24 cellular contexts compared by ENCODE assay signal in the genomic region with DNA sequence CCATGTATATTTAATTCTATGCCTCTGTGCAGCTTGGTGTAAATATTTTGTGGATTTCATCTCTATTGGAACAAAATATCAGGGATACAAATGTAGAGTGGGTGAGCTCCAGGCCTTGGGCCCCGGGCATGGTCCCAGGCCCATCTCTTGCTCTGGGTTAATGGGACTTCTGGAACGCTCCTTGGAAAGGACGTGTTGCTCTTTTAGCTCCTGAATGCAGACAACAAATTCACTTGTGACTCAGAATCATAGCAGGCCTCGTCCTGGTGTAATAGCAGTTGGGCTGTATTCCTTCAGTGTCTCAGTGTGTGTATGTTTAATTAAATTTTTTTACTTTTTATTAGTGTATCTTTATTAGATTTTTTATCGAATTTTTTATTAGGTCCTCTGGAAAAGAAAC. TPM values are rescaled to one million over a fixed set of nuclear protein-coding genes. Genes with fewer than 3 reads are reported as not detected.
DNase-seq lines count a peak whose midpoint lies in the region; ATAC-seq, FAIRE-seq and TF ChIP-seq lines count a peak whose summit lies in the region.
"Had no signal": no experiment of that assay in that cellular context is flagged by ENCODE, and none has a peak within 500 bp of the region (broad histone marks: within the 10 kb centered on the region; RNA-seq: fewer than 3 reads in every experiment).

No MANE protein-coding gene starts in this region.

- WGBS in GM23248 (ENCODE audit: low coverage in 1 of 2, low lambda C conversion rate in 2 of 2, missing lambda C conversion rate in 2 of 2), 2 experiments, result 61 to 67% methylated on average over 5 of the region's 5 CpGs
- 82 to 88% methylated on average over 5 of the region's 5 CpGs for WGBS in thyroid gland, 2 donors

- TF ChIP-seq CTCF in fibroblast of villous mesenchyme (IDR thresholded peaks at IDR 0.05; ENCODE audit: insufficient read depth, low read depth, low read length) (no peak), gastrocnemius medialis (IDR thresholded peaks at IDR 0.05 in 4 of 5, conservative IDR thresholded peaks at IDR 0.05 in 1 of 5) (no peak), thyroid gland (IDR thresholded peaks at IDR 0.05) (no peak)

- H3K9ac ChIP-seq in GM23248 (no peak overlapping the region), Karpas-422 (ENCODE audit: low read length) (no peak overlapping the region)

- H3F3A ChIP-seq in GM23248 (ENCODE audit: insufficient read depth), result peaks cover 7% of the 10 kb centered on the region; the same call in 1 of the 2 replicates

- FAIRE-seq in RCC 7860 (lab: Jason Lieb, UNC), result no peak
- FAIRE-seq: G401.6, GM12892, HTR-8/SVneo had no signal

- H2AFZ ChIP-seq in GM23248 (no peak overlapping the region), Karpas-422 (ENCODE audit: low read length) (no peak overlapping the region)

- H4K20me1 ChIP-seq in GM23248 (ENCODE audit: insufficient read depth), result no peaks in the 10 kb centered on the region
- H4K20me1 ChIP-seq in Karpas-422 (ENCODE audit: insufficient read depth, low read depth, low read length), result 0 out of 2 replicates have a peak, but pooled peaks cover 3% of the 10 kb centered on the region

- H3K4me1 ChIP-seq in GM23248 (ENCODE audit: insufficient read depth) (peaks cover 26% of the 10 kb centered on the region), gastrocnemius medialis (peaks cover 27 to 58% of the 10 kb centered on the region in 2 donors), thyroid gland (peaks cover 40 to 44% of the 10 kb centered on the region in 2 donors), Karpas-422 (ENCODE audit: low read length) (no peaks in the 10 kb centered on the region)

- intact Hi-C loops in gastrocnemius medialis (cut with DNase I; ENCODE audit: low total_unique reads) (loop anchor here (1.0 to 2.0 kb wide), 2 partner anchors 41 to 114 kb away; a partner anchor contains a TSS), thyroid gland (cut with DNase I) (no loop called here)

- H3K4me2 ChIP-seq in GM23248 (ENCODE audit: unreplicated experiment), result no peak overlapping the region
- no peak overlapping the region for H3K4me2 ChIP-seq in Karpas-422 (ENCODE audit: low read depth, low read length, poor library complexity, severe bottlenecking)

- peak in 1 of 2 donors; percentile 28 for ATAC-seq in gastrocnemius medialis
- ATAC-seq: Panc1, SK-N-SH treated with all-trans-retinoic acid at 6 μM for 48 hours had no signal

- H3K9me2 ChIP-seq in GM23248 (ENCODE audit: insufficient read depth) (no peaks in the 10 kb centered on the region), Karpas-422 (replicated peaks; ENCODE audit: insufficient read depth, low read length) (no peaks in the 10 kb centered on the region)

- H3K9me3 ChIP-seq in GM23248 (ENCODE audit: low read depth) (no peaks in the 10 kb centered on the region), gastrocnemius medialis (no peaks in the 10 kb centered on the region), thyroid gland (no peaks in the 10 kb centered on the region), Karpas-422 (ENCODE audit: low read length) (no peaks in the 10 kb centered on the region)

- H3K4me3 ChIP-seq in GM23248 (no peak overlapping the region), fibroblast of villous mesenchyme (ENCODE audit: low read depth, low read length) (no peak overlapping the region), gastrocnemius medialis (no peak overlapping the region), thyroid gland (replicated peaks in 1 of 3) (no peak overlapping the region), Karpas-422 (ENCODE audit: low read length) (no peak overlapping the region)

- no peak for TF ChIP-seq POLR2A in gastrocnemius medialis (IDR thresholded peaks at IDR 0.05)
- TF ChIP-seq POLR2A in thyroid gland (IDR thresholded peaks at IDR 0.05), result no peak

- H3K27ac ChIP-seq in GM23248 (no peak overlapping the region), gastrocnemius medialis (peak overlapping the region; percentile 81 to 91 (median 84)), thyroid gland (peak overlapping the region in 2 of 3 donors; percentile 31 to 84), Karpas-422 (ENCODE audit: low read length) (no peak overlapping the region)
- H3K27ac ChIP-seq: C4-2B had no signal

- H3K36me3 ChIP-seq in GM23248 (ENCODE audit: low read depth), result no peaks in the 10 kb centered on the region
- H3K36me3 ChIP-seq in gastrocnemius medialis, result no peaks in the 10 kb centered on the region
- H3K36me3 ChIP-seq in thyroid gland, result no peaks in the 10 kb centered on the region
- no peaks in the 10 kb centered on the region for H3K36me3 ChIP-seq in Karpas-422 (ENCODE audit: insufficient read depth, low read length)

- DNase-seq in GM23248 (peak; percentile 27), fibroblast of villous mesenchyme (ENCODE audit: low read depth) (peak; percentile 21), gastrocnemius medialis (no peak), thyroid gland (no peak), Karpas-422 (no peak), RCC 7860 (ENCODE audit: low spot score) (no peak), T1000 (lab: John Stamatoyannopoulos, UW) (no peak)
- no peak for DNase-seq in activated CD8-positive, alpha-beta memory T cell treated with anti-CD3 and anti-CD28 coated beads, Interleukin-2, amount 50 U/mL, for 4 hours
- DNase-seq: CD8-positive, alpha-beta memory T cell; HCEC 1CT; MV-4-11; NCI-H1105 treated with DMSO at 0.1 percent for 48 hours; NCI-H1694; NCI-H2081; NCI-H2171; NCI-H345; NCI-H524 treated with DMSO at 0.1 percent for 48 hours; NCI-H82 had no signal

- peaks cover 96% of the 10 kb centered on the region for H3K79me2 ChIP-seq in GM23248 (ENCODE audit: insufficient read depth)
- no peaks in the 10 kb centered on the region for H3K79me2 ChIP-seq in Karpas-422 (ENCODE audit: low read length)

- in situ Hi-C loops in GM23248 (cut with MboI), result no loop called here
- in situ Hi-C loops in gastrocnemius medialis (cut with MboI; ENCODE audit: low sequenced_read_pairs in 4 of 4), result no loop called here

- no peaks in the 10 kb centered on the region for H3K27me3 ChIP-seq in GM23248 (replicated peaks; ENCODE audit: insufficient read depth)
- H3K27me3 ChIP-seq in gastrocnemius medialis, result no peaks in the 10 kb centered on the region
- no peaks in the 10 kb centered on the region for H3K27me3 ChIP-seq in thyroid gland
- H3K27me3 ChIP-seq in Karpas-422 (ENCODE audit: low read length), result no peaks in the 10 kb centered on the region

RNA-seq across cellular contexts. Expression of a gene that starts 41.5 kb away (rescaled TPM):
- total RNA-seq in GM23248 (2014; rRNA removed; shearing (Covaris generic)), result 24.1 and 31.2 TPM in 2 replicates
- polyA plus RNA-seq in GM23248 (2016; fragmentation: Nextera tagmentation; extraction: Ambion mirVana), result 14.3 and 18.3 TPM in 2 replicates
- 22.5 and 35.4 TPM in 2 replicates for total RNA-seq in fibroblast of villous mesenchyme
- total RNA-seq in gastrocnemius medialis, result 10 to 100 TPM in 3 of 4 donors, 1 to 10 TPM in 1; 7.4 to 46.0 (median 11.4) TPM
- 10 to 100 TPM; 43.0 to 86.9 (median 61.7) TPM for total RNA-seq in thyroid gland
- 1.4 and 2.3 TPM in 2 replicates for total RNA-seq in Karpas-422 (2014; rRNA removed; shearing (Covaris generic); ENCODE audit: low replicate concordance)

Comparison
In these comparisons a context has a peak if more than half of its experiments do, and no peak if none do; other contexts are left out.
1. DNase-seq: peak in GM23248 (single experiment) and fibroblast of villous mesenchyme (single experiment); none in gastrocnemius medialis (0 of 2), thyroid gland (0 of 2), Karpas-422 (single experiment), activated CD8-positive, alpha-beta memory T cell treated with anti-CD3 and anti-CD28 coated beads, Interleukin-2, amount 50 U/mL, for 4 hours (single experiment), RCC 7860 (single experiment) and T1000 (single experiment).
2. H3K27ac ChIP-seq: peak in gastrocnemius medialis (4 of 4) and thyroid gland (2 of 3); none in GM23248 (single experiment) and Karpas-422 (single experiment).